26 cellular contexts compared by ENCODE assay signal in genomic region chr1:203835476-203835875, GRCh38. TPM values are rescaled to one million over a fixed set of nuclear protein-coding genes. Genes with fewer than 3 reads are reported as not detected.
DNase-seq lines count a peak whose midpoint lies in the region; ATAC-seq and TF ChIP-seq lines count a peak whose summit lies in the region.
"Had no signal": no experiment of that assay in that cellular context is flagged by ENCODE, and none has a peak within 500 bp of the region (broad histone marks: within the 10 kb centered on the region; RNA-seq: fewer than 3 reads in every experiment).

No MANE protein-coding gene starts in this region.

- H3K9ac ChIP-seq in HCT116 (ENCODE audit: low read length) (no peak overlapping the region), trophoblast cell (ENCODE audit: low read length) (no peak overlapping the region)
- H3K9ac ChIP-seq: BLaER1 treated with 17β-estradiol and CSF1 and Interleukin-3, amounts not matched to agents 10 nM and 100 nM; neural progenitor cell had no signal

- in situ Hi-C loops in Panc1 (cut with HindIII; ENCODE audit: low pct_unique_long_range_greater_than_20kb, low sequenced_read_pairs): no loop called here

- POLR2A ChIA-PET in HCT116 (lab: Charles Lee) (no interaction called here), Panc1 (lab: Charles Lee) (no interaction called here)

- DNase-seq in HCT116 (ENCODE audit: low read depth, low spot score) (no peak), Panc1 (ENCODE audit: low read depth, low spot score) (no peak), epithelial cell of proximal tubule (ENCODE audit: low read depth) (no peak), trophoblast cell (no peak), occipital lobe (lab: John Stamatoyannopoulos, UW) (no peak), NCI-H146 (lab: John Stamatoyannopoulos, UW) (no peak)
- DNase-seq: activated CD4-positive, alpha-beta T cell treated with anti-CD3 and anti-CD28 coated beads for 36 hours; activated naive CD4-positive, alpha-beta T cell treated with anti-CD3 and anti-CD28 coated beads, Interleukin-2, amount 10 ng/mL, durations not matched to agents 7 days and 5 days; adrenal gland; body of pancreas; COR-L47; DMS53; left lung; mesenchymal stem cell; MG63; NCI-H2029; NCI-H524 treated with DMSO at 0.1 percent for 48 hours; right cardiac atrium; Right ventricle myocardium superior; stimulated activated CD4-positive, alpha-beta T cell treated with anti-CD3 and anti-CD28 coated beads, Interleukin-1b, Interleukin-23, amount 100 ng/mL, for 48 hours; stimulated activated naive CD8-positive, alpha-beta T cell treated with anti-CD3 and anti-CD28 coated beads, Interleukin-15, Interleukin-2, amounts not matched to agents 100 U/mL and 50 U/mL, for 24 hours; testis had no signal

- H3K14ac ChIP-seq in trophoblast cell (ENCODE audit: low read length): no peak overlapping the region

- H3K27me3 ChIP-seq in HCT116 (ENCODE audit: insufficient read depth, low read length) (no peaks in the 10 kb centered on the region), Panc1 (ENCODE audit: control insufficient read depth, insufficient read depth, low read length) (no peaks in the 10 kb centered on the region), trophoblast cell (ENCODE audit: insufficient read depth, low read length) (no peaks in the 10 kb centered on the region)
- H3K27me3 ChIP-seq: adrenal gland; BLaER1 treated with 17β-estradiol and CSF1 and Interleukin-3, amounts not matched to agents 10 nM and 100 nM; body of pancreas; left lung; MG63; neural progenitor cell; testis had no signal

- intact Hi-C loops in HCT116 (cut with micrococcal nuclease) (no loop called here), Panc1 (cut with micrococcal nuclease; ENCODE audit: unreplicated experiment) (no loop called here)

- no peak overlapping the region for H3K4ac ChIP-seq in trophoblast cell (ENCODE audit: low read depth, low read length)

- BruUV-seq in HCT116 (replicated peaks; lab: Mats Ljungman, UMichigan): no TSS peak
- TSS peak; percentile 45 for BruUV-seq in Panc1 (replicated peaks; lab: Mats Ljungman, UMichigan)

- H4K91ac ChIP-seq in trophoblast cell (ENCODE audit: low read depth, low read length): no peak overlapping the region

- H2BK120ac ChIP-seq in trophoblast cell (ENCODE audit: insufficient read depth, low read length, poor library complexity): no peak overlapping the region

- TF ChIP-seq CTCF in HCT116 (IDR thresholded peaks at IDR 0.05 in 2 of 3, conservative IDR thresholded peaks at IDR 0.05 in 1 of 3; ENCODE audit: borderline replicate concordance in 1 of 3, insufficient read depth in 1 of 3, low read depth in 2 of 3, low read length in 2 of 3) (peak in 2 of 3 experiments; percentile 21 to 27; a peak in 1 of 6 replicates), Panc1 (IDR thresholded peaks at IDR 0.05) (peak; percentile 41; the same call in 1 of the 2 replicates), epithelial cell of proximal tubule (conservative IDR thresholded peaks at IDR 0.05; ENCODE audit: low read depth, low read length) (peak; percentile 24)

- no peak overlapping the region for H2BK5ac ChIP-seq in trophoblast cell (ENCODE audit: low read depth, low read length, poor library complexity)

- RAD21 ChIA-PET in HCT116 (lab: Charles Lee; ENCODE audit: low non-redundant PET in 1 of 2, low total read pairs in 2 of 2, uncharacterized antibody in 2 of 2, unreplicated experiment in 2 of 2): no interaction called here

- no peaks in the 10 kb centered on the region for H3K79me1 ChIP-seq in trophoblast cell (ENCODE audit: low read length)

- TF ChIP-seq POLR2A in HCT116 (IDR thresholded peaks at IDR 0.05; ENCODE audit: borderline replicate concordance, extremely low read depth, insufficient read depth, insufficient read length): no peak

- H3K9me2 ChIP-seq in HCT116 (ENCODE audit: insufficient read depth): no peaks in the 10 kb centered on the region

- H2AFZ ChIP-seq in HCT116 (ENCODE audit: low read depth, low read length, poor library complexity, severe bottlenecking) (no peak overlapping the region), trophoblast cell (ENCODE audit: insufficient read depth, low read length, poor library complexity) (no peak overlapping the region)
- H2AFZ ChIP-seq: neural progenitor cell had no signal

- no peak overlapping the region for H3K18ac ChIP-seq in trophoblast cell (ENCODE audit: low read length)

- no peak overlapping the region for H2BK12ac ChIP-seq in trophoblast cell (ENCODE audit: low read length)

- H3K36me3 ChIP-seq in HCT116 (ENCODE audit: control insufficient read depth in 1 of 2, insufficient read depth in 2 of 2, low read length in 2 of 2): peaks cover 53 to 54% of the 10 kb centered on the region in 2 experiments
- H3K36me3 ChIP-seq in Panc1 (ENCODE audit: control insufficient read depth, insufficient read depth, low read length): peaks cover 32% of the 10 kb centered on the region
- peaks cover 46 to 56% of the 10 kb centered on the region in 2 experiments for H3K36me3 ChIP-seq in trophoblast cell (ENCODE audit: control insufficient read depth in 1 of 2, insufficient read depth in 2 of 2, low read length in 2 of 2)

- CTCF ChIA-PET in HCT116 (lab: Charles Lee): no interaction called here
- CTCF ChIA-PET in Panc1 (lab: Charles Lee): no interaction called here

- H4K12ac ChIP-seq in trophoblast cell (ENCODE audit: low read depth, low read length): no peak overlapping the region

- H3K9me3 ChIP-seq in HCT116 (ENCODE audit: control insufficient read depth in 1 of 2, insufficient read depth in 1 of 2, low read depth in 1 of 2, low read length in 2 of 2): no peaks in the 10 kb centered on the region
- no peaks in the 10 kb centered on the region for H3K9me3 ChIP-seq in Panc1 (ENCODE audit: control insufficient read depth, insufficient read depth, low read depth, low read length)
- no peaks in the 10 kb centered on the region for H3K9me3 ChIP-seq in trophoblast cell (ENCODE audit: insufficient read depth, low read depth, low read length)
- H3K9me3 ChIP-seq: adrenal gland, body of pancreas, left lung, MG63, testis had no signal

- H3K4me2 ChIP-seq in HCT116 (ENCODE audit: low read length) (no peak overlapping the region), trophoblast cell (ENCODE audit: low read length) (no peak overlapping the region)
- H3K4me2 ChIP-seq: BLaER1 treated with 17β-estradiol and CSF1 and Interleukin-3, amounts not matched to agents 10 nM and 100 nM; neural progenitor cell had no signal

- H4K20me1 ChIP-seq in HCT116 (ENCODE audit: insufficient read depth): no peaks in the 10 kb centered on the region

- TF ChIP-seq RAD21 in HCT116 (IDR thresholded peaks at IDR 0.05; ENCODE audit: low read depth): no peak

- H3K79me2 ChIP-seq in HCT116 (ENCODE audit: insufficient read depth, low read length) (peaks cover 12% of the 10 kb centered on the region), trophoblast cell (ENCODE audit: control insufficient read depth, insufficient read depth, low read length, poor library complexity) (no peaks in the 10 kb centered on the region)

- H2AK5ac ChIP-seq in trophoblast cell (ENCODE audit: low read length): no peak overlapping the region

- no peak overlapping the region for H4K8ac ChIP-seq in trophoblast cell (ENCODE audit: low read depth, low read length)

- H3K4me1 ChIP-seq in HCT116 (ENCODE audit: control insufficient read depth in 1 of 2, insufficient read depth in 2 of 2, low read length in 2 of 2) (no peaks in the 10 kb centered on the region), Panc1 (ENCODE audit: control insufficient read depth, insufficient read depth, low read length) (no peaks in the 10 kb centered on the region), trophoblast cell (ENCODE audit: control insufficient read depth in 1 of 2, insufficient read depth in 2 of 2, low read length in 2 of 2) (no peaks in the 10 kb centered on the region)
- H3K4me1 ChIP-seq: adrenal gland; BLaER1 treated with 17β-estradiol and CSF1 and Interleukin-3, amounts not matched to agents 10 nM and 100 nM; body of pancreas; neural progenitor cell had no signal

- no CpG with 5 or more reads among the region's 3 CpGs for WGBS in trophoblast cell (ENCODE audit: extremely low coverage, insufficient coverage, insufficient read length)

- H3K27ac ChIP-seq in HCT116 (ENCODE audit: low read depth, low read length) (no peak overlapping the region), Panc1 (ENCODE audit: low read length) (no peak overlapping the region), trophoblast cell (ENCODE audit: low read depth, low read length) (no peak overlapping the region)
- H3K27ac ChIP-seq: adrenal gland; BLaER1 treated with 17β-estradiol and CSF1 and Interleukin-3, amounts not matched to agents 10 nM and 100 nM; body of pancreas; left lung; neural progenitor cell; testis had no signal

- H3K23ac ChIP-seq in trophoblast cell (ENCODE audit: low read length): peak overlapping the region; percentile 92

- H3K4me3 ChIP-seq in HCT116 (replicated peaks in 1 of 2; ENCODE audit: low read depth in 1 of 2, low read length in 2 of 2) (no peak overlapping the region), Panc1 (ENCODE audit: low read depth in 2 of 2, low read length in 2 of 2) (no peak overlapping the region), epithelial cell of proximal tubule (ENCODE audit: low read depth, low read length) (no peak overlapping the region), trophoblast cell (ENCODE audit: low read depth, low read length) (no peak overlapping the region)
- H3K4me3 ChIP-seq: adrenal gland; BLaER1 treated with 17β-estradiol and CSF1 and Interleukin-3, amounts not matched to agents 10 nM and 100 nM; body of pancreas; left lung; MG63; neural progenitor cell; testis had no signal

- ATAC-seq in HCT116: no peak
- ATAC-seq in Panc1: no peak
- no peak for ATAC-seq in HG02852 (IDR thresholded peaks at IDR 0.05; ENCODE audit: unreplicated experiment)
- ATAC-seq: activated CD4-positive, alpha-beta T cell treated with anti-CD3 and anti-CD28 coated beads for 36 hours; activated T-helper 17 cell treated with anti-CD3 and anti-CD28 coated beads, Interleukin-2, amount 50 U/mL, for 72 hours; body of pancreas; left lung; right cardiac atrium; stimulated activated naive CD8-positive, alpha-beta T cell treated with anti-CD3 and anti-CD28 coated beads, Interleukin-15, Interleukin-2, amounts not matched to agents 100 U/mL and 50 U/mL, for 24 hours had no signal

RNA-seq across cellular contexts. Expression of gene SNRPE, which starts 25.9 kb away (rescaled TPM):
- 288 TPM for total RNA-seq in HCT116 (2021; ENCODE audit: unreplicated experiment)
- 191 and 231 TPM in 2 replicates for polyA plus RNA-seq in HCT116 (2012)
- total RNA-seq in Panc1 (2021; ENCODE audit: unreplicated experiment): 217 TPM
- 164 TPM for polyA plus RNA-seq in Panc1 (2012; ENCODE audit: insufficient read length)
- 159 and 167 TPM in 2 replicates for total RNA-seq in epithelial cell of proximal tubule
- polyA plus RNA-seq in trophoblast cell (2013): 274 and 275 TPM in 2 replicates
- total RNA-seq in occipital lobe: 62.5 TPM

RNA-seq across cellular contexts. Expression of gene ZBED6, which starts 40.1 kb away (rescaled TPM):
- 26.9 TPM for total RNA-seq in HCT116 (2021; ENCODE audit: unreplicated experiment)
- 2.1 and 2.3 TPM in 2 replicates for polyA plus RNA-seq in HCT116 (2012)
- total RNA-seq in Panc1 (2021; ENCODE audit: unreplicated experiment): 39.8 TPM
- polyA plus RNA-seq in Panc1 (2012; ENCODE audit: insufficient read length): 5.9 TPM
- total RNA-seq in epithelial cell of proximal tubule: 4.8 and 13.6 TPM in 2 replicates
- 28.0 and 28.3 TPM in 2 replicates for polyA plus RNA-seq in trophoblast cell (2013)
- 8.1 TPM for total RNA-seq in occipital lobe

RNA-seq across cellular contexts. Expression of gene ZC3H11A, which starts 40.1 kb away (rescaled TPM):
- total RNA-seq in HCT116 (2021; ENCODE audit: unreplicated experiment) (82.6 TPM), Panc1 (2021; ENCODE audit: unreplicated experiment) (69.6 TPM), epithelial cell of proximal tubule (50.5 and 56.8 TPM in 2 replicates), occipital lobe (83.0 TPM)
- polyA plus RNA-seq in HCT116 (2012): 55.2 and 63.4 TPM in 2 replicates
- 55.2 TPM for polyA plus RNA-seq in Panc1 (2012; ENCODE audit: insufficient read length)
- polyA plus RNA-seq in trophoblast cell (2013): 109 and 113 TPM in 2 replicates
